ENCODE assay signal across 1 cellular context in the genomic region with DNA sequence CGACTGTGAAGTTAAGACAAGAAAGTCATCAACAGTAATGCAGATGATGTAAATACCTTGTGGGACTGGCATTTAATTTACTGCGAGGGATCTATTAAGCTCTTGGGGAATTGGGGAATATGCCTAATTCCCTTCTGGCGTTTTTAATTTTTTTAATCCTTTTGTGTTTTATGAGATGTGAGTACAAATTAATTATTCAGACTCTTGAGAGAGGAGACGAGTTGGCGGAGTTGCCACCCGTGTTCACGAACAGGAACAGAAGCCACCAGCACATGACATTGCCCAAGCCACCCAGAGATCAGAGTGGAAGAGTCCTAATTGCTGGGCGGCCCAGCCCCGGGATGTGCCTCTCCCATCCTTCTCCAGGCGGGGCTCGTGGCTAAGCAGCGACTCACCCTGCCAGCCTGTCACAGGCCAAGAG.
TF ChIP-seq lines count a peak whose summit lies in the region.

No MANE protein-coding gene starts in this region.

TF ChIP-seq in HEK293, 187 proteins besides CTCF, POLR2A, EP300 and RAD21 (continued from another document):
- peak; percentile 89 for TF ChIP-seq ZNF335 (tag by site-specific recombination; conservative IDR thresholded peaks at IDR 0.05)
- TF ChIP-seq ZNF768 (tag by site-specific recombination; IDR thresholded peaks at IDR 0.05) = peak; percentile 34; the same call in 1 of the 2 replicates
- peak; percentile 58; the same call in 1 of the 2 replicates for TF ChIP-seq ZNF324 (tag by site-specific recombination; IDR thresholded peaks at IDR 0.05)
- TF ChIP-seq TRIM28 (IDR thresholded peaks at IDR 0.05; ENCODE audit: borderline replicate concordance, low read length) = 0 out of 2 replicates have a peak, but pooled peaks have one; percentile 80
- 0 out of 2 replicates have a peak, but pooled peaks have one; percentile 32 for TF ChIP-seq MZF1 (tag by site-specific recombination; IDR thresholded peaks at IDR 0.05; ENCODE audit: borderline replicate concordance)
